15 cellular contexts compared by ENCODE assay signal in the genomic region with DNA sequence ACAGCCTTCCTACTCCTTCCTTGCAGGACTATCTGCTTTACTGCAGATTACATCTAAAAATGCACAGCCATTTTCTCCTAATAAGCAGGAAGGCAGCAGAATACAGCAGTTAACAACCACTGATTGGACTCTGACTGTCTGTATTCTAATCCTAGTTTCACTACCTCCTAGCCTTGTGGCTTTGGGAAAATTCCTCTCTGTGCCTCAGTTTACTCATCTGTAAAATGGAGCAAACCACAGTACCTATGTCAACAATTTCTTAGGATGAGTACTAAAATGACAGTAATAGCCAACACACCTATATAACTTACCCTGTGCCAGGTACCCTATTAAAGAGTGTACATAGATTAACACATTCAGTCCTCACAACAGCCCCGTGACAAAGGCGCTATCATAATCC.
DNase-seq lines count a peak whose midpoint lies in the region; ATAC-seq, FAIRE-seq and TF ChIP-seq lines count a peak whose summit lies in the region.
"Had no signal": no experiment of that assay in that cellular context is flagged by ENCODE, and none has a peak within 500 bp of the region (broad histone marks: within the 10 kb centered on the region; RNA-seq: fewer than 3 reads in every experiment).

No MANE protein-coding gene starts in this region.

- H3K27me3 ChIP-seq in left ventricle myocardium inferior (ENCODE audit: low read depth) (no peaks in the 10 kb centered on the region), right cardiac atrium (ENCODE audit: control insufficient read depth, insufficient read depth) (no peaks in the 10 kb centered on the region), K562 (ENCODE audit: control insufficient read depth in 2 of 2, insufficient read depth in 2 of 2, low read length in 2 of 2) (no peaks in the 10 kb centered on the region), SK-N-SH (ENCODE audit: insufficient read depth) (no peaks in the 10 kb centered on the region), suprapubic skin (no peaks in the 10 kb centered on the region)
- H3K27me3 ChIP-seq: BLaER1 treated with 17β-estradiol and CSF1 and Interleukin-3, amounts not matched to agents 10 nM and 100 nM had no signal

- H3K4me3 ChIP-seq in left ventricle myocardium inferior (no peak overlapping the region), right cardiac atrium (ENCODE audit: low read length) (no peak overlapping the region), K562 (no peak overlapping the region), SK-N-SH (ENCODE audit: low read depth in 2 of 2, low read length in 1 of 2) (no peak overlapping the region), suprapubic skin (no peak overlapping the region)
- H3K4me3 ChIP-seq: BLaER1 treated with 17β-estradiol and CSF1 and Interleukin-3, amounts not matched to agents 10 nM and 100 nM had no signal

- peaks cover 78% of the 10 kb centered on the region for H3K4me1 Mint-ChIP-seq in activated CD8-positive, alpha-beta T cell treated with anti-CD3 and anti-CD28 coated beads for 36 hours (ENCODE audit: low read depth)
- H3K4me1 Mint-ChIP-seq in activated CD8-positive, alpha-beta T cell treated with anti-CD3 and anti-CD28 coated beads, Interleukin-2, amount 10 ng/mL, durations not matched to agents 7 days and 5 days (ENCODE audit: low read depth) = peaks cover 45% of the 10 kb centered on the region

- POLR2A ChIA-PET in activated CD8-positive, alpha-beta T cell treated with anti-CD3 and anti-CD28 coated beads for 36 hours (lab: Charles Lee) = no interaction called here
- POLR2A ChIA-PET in activated CD8-positive, alpha-beta T cell treated with anti-CD3 and anti-CD28 coated beads, Interleukin-2, amount 10 ng/mL, durations not matched to agents 7 days and 5 days (lab: Charles Lee) = no interaction called here
- POLR2A ChIA-PET in K562 (lab: Yijun Ruan, JAX) (no interaction called here), SK-N-SH (lab: Yijun Ruan, JAX) (no interaction called here)

- H3K27me3 Mint-ChIP-seq in activated CD8-positive, alpha-beta T cell treated with anti-CD3 and anti-CD28 coated beads for 36 hours = no peaks in the 10 kb centered on the region
- H3K27me3 Mint-ChIP-seq in activated CD8-positive, alpha-beta T cell treated with anti-CD3 and anti-CD28 coated beads, Interleukin-2, amount 10 ng/mL, durations not matched to agents 7 days and 5 days (ENCODE audit: low read depth) = no peaks in the 10 kb centered on the region
- H3K27me3 Mint-ChIP-seq: CD4-positive, CD25-positive, alpha-beta regulatory T cell had no signal

- no peak for TF ChIP-seq CTCF in activated CD8-positive, alpha-beta T cell treated with anti-CD3 and anti-CD28 coated beads for 36 hours (IDR thresholded peaks at IDR 0.05)
- no peak for TF ChIP-seq CTCF in left ventricle myocardium inferior (IDR thresholded peaks at IDR 0.05; ENCODE audit: borderline replicate concordance)
- TF ChIP-seq CTCF in K562 (IDR thresholded peaks at IDR 0.05 in 2 of 3, conservative IDR thresholded peaks at IDR 0.05 in 1 of 3; ENCODE audit: insufficient read depth in 2 of 3, low read depth in 1 of 3, low read length in 3 of 3) = no peak
- no peak for TF ChIP-seq CTCF in SK-N-SH (IDR thresholded peaks at IDR 0.05)
- TF ChIP-seq CTCF in suprapubic skin (IDR thresholded peaks at IDR 0.05) = no peak

- no peaks in the 10 kb centered on the region for H3K9me2 ChIP-seq in SK-N-SH

- CTCF ChIA-PET in activated CD8-positive, alpha-beta T cell treated with anti-CD3 and anti-CD28 coated beads for 36 hours (lab: Charles Lee) = no interaction called here
- CTCF ChIA-PET in activated CD8-positive, alpha-beta T cell treated with anti-CD3 and anti-CD28 coated beads, Interleukin-2, amount 10 ng/mL, durations not matched to agents 7 days and 5 days (lab: Charles Lee) = interaction anchor here (0.7 kb wide), 1 partner anchor 88 kb away, joined by 3 read pairs; no protein-coding TSS in a partner anchor
- CTCF ChIA-PET in K562 (lab: Yijun Ruan, JAX; ENCODE audit: low intra/inter-chr PET ratio) (no interaction called here), SK-N-SH (lab: Yijun Ruan, JAX) (interaction anchor here (0.9 to 1.6 kb wide), 3 partner anchors 14 to 89 kb away, joined by 3 to 5 read pairs (median 5); partner anchors contain the start of gene ELMO1)

- H4K20me1 ChIP-seq in K562 (replicated peaks; ENCODE audit: control insufficient read depth, insufficient read depth, low read length) = no peaks in the 10 kb centered on the region
- H4K20me1 ChIP-seq in SK-N-SH (ENCODE audit: insufficient read depth) = no peaks in the 10 kb centered on the region

- H3K36me3 ChIP-seq in left ventricle myocardium inferior (no peaks in the 10 kb centered on the region), K562 (ENCODE audit: control insufficient read depth, insufficient read depth, low read length) (no peaks in the 10 kb centered on the region), SK-N-SH (replicated peaks in 1 of 2; ENCODE audit: control insufficient read depth in 1 of 2, insufficient read depth in 2 of 2, low read length in 1 of 2) (no peaks in the 10 kb centered on the region), suprapubic skin (no peaks in the 10 kb centered on the region)
- H3K36me3 ChIP-seq: BLaER1 treated with 17β-estradiol and CSF1 and Interleukin-3, amounts not matched to agents 10 nM and 100 nM had no signal

- no peak for TF ChIP-seq POLR2A in K562 (conservative IDR thresholded peaks at IDR 0.05)
- no peak for TF ChIP-seq POLR2A in suprapubic skin (IDR thresholded peaks at IDR 0.05)

- H3K4me2 ChIP-seq in K562 (ENCODE audit: insufficient read depth, low read length) = no peak overlapping the region
- no peak overlapping the region for H3K4me2 ChIP-seq in SK-N-SH
- H3K4me2 ChIP-seq: BLaER1 treated with 17β-estradiol and CSF1 and Interleukin-3, amounts not matched to agents 10 nM and 100 nM had no signal

- H3K36me3 Mint-ChIP-seq in activated CD8-positive, alpha-beta T cell treated with anti-CD3 and anti-CD28 coated beads for 36 hours (ENCODE audit: low read depth) = peaks cover 14% of the 10 kb centered on the region
- peaks cover 3% of the 10 kb centered on the region for H3K36me3 Mint-ChIP-seq in activated CD8-positive, alpha-beta T cell treated with anti-CD3 and anti-CD28 coated beads, Interleukin-2, amount 10 ng/mL, durations not matched to agents 7 days and 5 days (ENCODE audit: low read depth)
- H3K36me3 Mint-ChIP-seq: CD4-positive, CD25-positive, alpha-beta regulatory T cell had no signal

- H3K9me3 ChIP-seq in left ventricle myocardium inferior (replicated peaks) = no peaks in the 10 kb centered on the region
- no peaks in the 10 kb centered on the region for H3K9me3 ChIP-seq in right cardiac atrium (ENCODE audit: control insufficient read depth, low read length)
- H3K9me3 ChIP-seq in K562 (replicated peaks; ENCODE audit: control insufficient read depth, insufficient read depth, low read depth, low read length) = no peaks in the 10 kb centered on the region
- 0 out of 2 replicates have a peak, but pooled peaks cover 3% of the 10 kb centered on the region for H3K9me3 ChIP-seq in SK-N-SH
- no peaks in the 10 kb centered on the region for H3K9me3 ChIP-seq in suprapubic skin
- H3K9me3 ChIP-seq: BLaER1 treated with 17β-estradiol and CSF1 and Interleukin-3, amounts not matched to agents 10 nM and 100 nM had no signal

- no peak for FAIRE-seq in K562 (lab: Jason Lieb, UNC)
- FAIRE-seq in urothelium cell line (lab: Jason Lieb, UNC) = peak; percentile 13
- FAIRE-seq: GM18507, H54, HTR-8/SVneo had no signal

- no peaks in the 10 kb centered on the region for H3K9me1 ChIP-seq in K562 (ENCODE audit: control insufficient read depth, insufficient read depth, low read length)

- in situ Hi-C loops in K562 (cut with MboI) = no loop called here

- peak overlapping the region; percentile 8 for H3K27ac ChIP-seq in left ventricle myocardium inferior (replicated peaks)
- H3K27ac ChIP-seq in right cardiac atrium (ENCODE audit: low read length) = no peak overlapping the region
- no peak overlapping the region for H3K27ac ChIP-seq in K562 (ENCODE audit: extremely low read depth, low read depth, low read length)
- no peak overlapping the region for H3K27ac ChIP-seq in SK-N-SH (ENCODE audit: low read depth in 2 of 2, low read length in 1 of 2)
- no peak overlapping the region for H3K27ac ChIP-seq in suprapubic skin
- H3K27ac ChIP-seq: BLaER1 treated with 17β-estradiol and CSF1 and Interleukin-3, amounts not matched to agents 10 nM and 100 nM had no signal

- WGBS in right cardiac atrium = 98% methylated on average over 2 of the region's 2 CpGs
- 89% methylated on average over 2 of the region's 2 CpGs for WGBS in K562 (ENCODE audit: insufficient coverage, low coverage, missing lambda C conversion rate)
- WGBS in SK-N-SH (ENCODE audit: low lambda C conversion rate) = 51% methylated on average over 2 of the region's 2 CpGs
- WGBS in suprapubic skin = 100% methylated on average over 2 of the region's 2 CpGs

- H3F3A ChIP-seq in SK-N-SH (replicated peaks; ENCODE audit: insufficient read depth) = no peaks in the 10 kb centered on the region

- intact Hi-C loops in activated CD8-positive, alpha-beta T cell treated with anti-CD3 and anti-CD28 coated beads for 36 hours (cut with micrococcal nuclease) = loop anchor here (10.0 kb wide), 1 partner anchor 124 kb away; no protein-coding TSS in a partner anchor
- intact Hi-C loops in left ventricle myocardium inferior (cut with micrococcal nuclease) (no loop called here), right cardiac atrium (cut with DNase I) (loop anchor here in 1 of 4 donors (10.0 kb wide), 2 partner anchors 74 to 86 kb away; partner anchors contain the start of gene ELMO1), K562 (cut with micrococcal nuclease) (no loop called here)

- BruUV-seq in K562 (replicated peaks; lab: Mats Ljungman, UMichigan) = no TSS peak

- H2AFZ ChIP-seq in K562 (ENCODE audit: low read depth, low read length) (no peak overlapping the region), SK-N-SH (ENCODE audit: low read depth) (no peak overlapping the region)

- H3K79me2 ChIP-seq in K562 (ENCODE audit: control insufficient read depth, insufficient read depth, low read length) (no peaks in the 10 kb centered on the region), SK-N-SH (ENCODE audit: insufficient read depth) (no peaks in the 10 kb centered on the region)

- no peaks in the 10 kb centered on the region for H3K9me3 Mint-ChIP-seq in activated CD8-positive, alpha-beta T cell treated with anti-CD3 and anti-CD28 coated beads for 36 hours
- H3K9me3 Mint-ChIP-seq in activated CD8-positive, alpha-beta T cell treated with anti-CD3 and anti-CD28 coated beads, Interleukin-2, amount 10 ng/mL, durations not matched to agents 7 days and 5 days (ENCODE audit: insufficient read depth) = no peaks in the 10 kb centered on the region

- H3K4me1 ChIP-seq in left ventricle myocardium inferior (peaks cover 63% of the 10 kb centered on the region), right cardiac atrium (ENCODE audit: control insufficient read depth, insufficient read depth, low read length) (peaks cover 8% of the 10 kb centered on the region), K562 (replicated peaks in 1 of 2; ENCODE audit: control insufficient read depth in 2 of 2, insufficient read depth in 2 of 2, low read length in 2 of 2) (peaks cover 0 to 38% of the 10 kb centered on the region in 2 experiments; a peak in 4 of 5 replicates), SK-N-SH (ENCODE audit: control insufficient read depth in 1 of 2, insufficient read depth in 2 of 2, low read depth in 1 of 2, low read length in 1 of 2) (peaks cover 0 to 14% of the 10 kb centered on the region in 2 experiments; a peak in 2 of 4 replicates), suprapubic skin (peaks cover 17% of the 10 kb centered on the region)

- TF ChIP-seq EP300 in K562 (IDR thresholded peaks at IDR 0.05; ENCODE audit: low read length) (no peak), SK-N-SH (IDR thresholded peaks at IDR 0.05; ENCODE audit: borderline replicate concordance in 1 of 2, low read depth in 1 of 2, low read length in 1 of 2) (no peak), suprapubic skin (IDR thresholded peaks at IDR 0.05) (no peak)

- no peak overlapping the region for H3K4me3 Mint-ChIP-seq in activated CD8-positive, alpha-beta T cell treated with anti-CD3 and anti-CD28 coated beads for 36 hours
- no peak overlapping the region for H3K4me3 Mint-ChIP-seq in activated CD8-positive, alpha-beta T cell treated with anti-CD3 and anti-CD28 coated beads, Interleukin-2, amount 10 ng/mL, durations not matched to agents 7 days and 5 days

- H3K9ac ChIP-seq in K562 (ENCODE audit: insufficient read depth in 1 of 2, low read depth in 2 of 2, low read length in 2 of 2) (no peak overlapping the region), SK-N-SH (no peak overlapping the region)
- H3K9ac ChIP-seq: BLaER1 treated with 17β-estradiol and CSF1 and Interleukin-3, amounts not matched to agents 10 nM and 100 nM had no signal

- no peak for ATAC-seq in activated CD8-positive, alpha-beta T cell treated with anti-CD3 and anti-CD28 coated beads for 36 hours
- no peak for ATAC-seq in activated CD8-positive, alpha-beta T cell treated with anti-CD3 and anti-CD28 coated beads, Interleukin-2, amount 10 ng/mL, durations not matched to agents 7 days and 5 days
- ATAC-seq in right cardiac atrium (no peak), K562 (no peak)
- ATAC-seq: HCT116 had no signal

- no peak for DNase-seq in activated CD8-positive, alpha-beta T cell treated with anti-CD3 and anti-CD28 coated beads for 36 hours
- DNase-seq in activated CD8-positive, alpha-beta T cell treated with anti-CD3 and anti-CD28 coated beads, Interleukin-2, amount 10 ng/mL, durations not matched to agents 7 days and 5 days = no peak
- DNase-seq in left ventricle myocardium inferior (no peak), right cardiac atrium (no peak), K562 (ENCODE audit: extremely low read depth in 1 of 4, low spot score in 3 of 4) (no peak), urothelium cell line (ENCODE audit: low spot score) (no peak), SK-N-SH (no peak), suprapubic skin (ENCODE audit: low spot score in 2 of 2) (no peak)
- DNase-seq: ACHN; CD4-positive, CD25-positive, alpha-beta regulatory T cell had no signal

- peak overlapping the region; percentile 76 for H3K27ac Mint-ChIP-seq in activated CD8-positive, alpha-beta T cell treated with anti-CD3 and anti-CD28 coated beads for 36 hours
- no peak overlapping the region for H3K27ac Mint-ChIP-seq in activated CD8-positive, alpha-beta T cell treated with anti-CD3 and anti-CD28 coated beads, Interleukin-2, amount 10 ng/mL, durations not matched to agents 7 days and 5 days

- TF ChIP-seq RAD21 in K562 (CRISPR knock-in tag; conservative IDR thresholded peaks at IDR 0.05 in 1 of 2, IDR thresholded peaks at IDR 0.05 in 1 of 2) (no peak), SK-N-SH (IDR thresholded peaks at IDR 0.05; ENCODE audit: low read length) (no peak)

Comparison
In these comparisons a context has a peak if more than half of its experiments do, and no peak if none do; other contexts are left out.
1. CTCF ChIA-PET loops: an anchor here in activated CD8-positive, alpha-beta T cell treated with anti-CD3 and anti-CD28 coated beads, Interleukin-2, amount 10 ng/mL, durations not matched to agents 7 days and 5 days (0.7 kb wide) and SK-N-SH (0.9 to 1.6 kb wide); none called in activated CD8-positive, alpha-beta T cell treated with anti-CD3 and anti-CD28 coated beads for 36 hours and K562.